ENCODE assay signal across 23 cellular contexts in the genomic region with DNA sequence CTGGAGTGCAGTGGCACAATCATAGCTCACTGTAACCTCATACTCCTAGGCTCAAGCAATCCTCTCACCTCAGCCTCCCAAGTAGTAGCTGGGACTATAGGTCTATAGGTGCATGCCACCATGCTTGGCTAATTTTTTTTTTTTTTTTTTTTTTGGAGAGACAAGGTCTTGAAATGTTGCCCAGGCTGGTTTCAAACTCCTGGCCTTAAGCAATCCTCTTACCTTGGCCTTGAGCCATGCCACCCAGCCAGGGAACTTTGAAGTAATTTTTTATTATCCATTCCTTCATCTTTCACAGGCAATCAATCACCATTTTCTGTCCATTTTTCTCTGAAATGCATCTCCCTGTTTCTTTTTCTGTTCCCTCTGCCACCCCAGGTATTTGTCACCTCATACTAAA.
"Had no signal": no experiment of that assay in that cellular context is flagged by ENCODE, and none has a peak within 500 bp of the region (broad histone marks: within the 10 kb centered on the region; RNA-seq: fewer than 3 reads in every experiment).

No MANE protein-coding gene starts in this region.

- H3K4me1 Mint-ChIP-seq: endodermal cell had no signal

- H3K27ac Mint-ChIP-seq: dendritic cell treated with granulocyte-macrophage colony-stimulating factor and Interleukin-4, amounts not matched to agents 40 ng/mL and 50 ng/mL, for 4 days; endodermal cell had no signal

- H3K9me3 ChIP-seq: colonic mucosa, gastrocnemius medialis had no signal

- H3K4me3 ChIP-seq: colonic mucosa, coronary artery, dorsolateral prefrontal cortex, esophagus muscularis mucosa, esophagus squamous epithelium, gastrocnemius medialis, gastroesophageal sphincter, heart left ventricle, heart right ventricle had no signal

- H3K27me3 Mint-ChIP-seq: dendritic cell treated with granulocyte-macrophage colony-stimulating factor and Interleukin-4, amounts not matched to agents 40 ng/mL and 50 ng/mL, for 4 days; effector memory CD8-positive, alpha-beta T cell had no signal

- H3K4me3 Mint-ChIP-seq: dendritic cell treated with granulocyte-macrophage colony-stimulating factor and Interleukin-4, amounts not matched to agents 40 ng/mL and 50 ng/mL, for 4 days; effector memory CD8-positive, alpha-beta T cell; endodermal cell had no signal

- ATAC-seq: effector memory CD8-positive, alpha-beta T cell; foreskin keratinocyte; gastrocnemius medialis; gastroesophageal sphincter; heart left ventricle; heart right ventricle had no signal

- H3K4me1 ChIP-seq: colonic mucosa had no signal

- H3K27me3 ChIP-seq: colonic mucosa, dorsolateral prefrontal cortex, esophagus muscularis mucosa, esophagus squamous epithelium, foreskin keratinocyte, gastrocnemius medialis, gastroesophageal sphincter, heart left ventricle, heart right ventricle had no signal

- H3K36me3 ChIP-seq: colonic mucosa, esophagus squamous epithelium, gastrocnemius medialis, gastroesophageal sphincter, heart left ventricle had no signal

- DNase-seq: colonic mucosa; cortex of kidney; dermis blood vessel endothelial cell; dorsolateral prefrontal cortex; effector CD4-positive, alpha-beta T cell; effector CD8-positive, alpha-beta T cell; effector memory CD4-positive, alpha-beta T cell; effector memory CD8-positive, alpha-beta T cell; endodermal cell; erythroblast; esophagus squamous epithelium; foreskin fibroblast; foreskin keratinocyte; foreskin melanocyte; gastrocnemius medialis; glutamatergic neuron; head of caudate nucleus; heart left ventricle; heart right ventricle had no signal

- H3K9me3 Mint-ChIP-seq: effector memory CD8-positive, alpha-beta T cell had no signal

- H3K27ac ChIP-seq: colonic mucosa, coronary artery, dorsolateral prefrontal cortex, esophagus muscularis mucosa, gastrocnemius medialis, gastroesophageal sphincter, heart left ventricle, heart right ventricle had no signal
